ENCODE assay signal across 13 cellular contexts in genomic region chr1:114219247-114219872, GRCh38.
DNase-seq lines count a peak whose midpoint lies in the region; ATAC-seq, FAIRE-seq and TF ChIP-seq lines count a peak whose summit lies in the region.
"Had no signal": no experiment of that assay in that cellular context is flagged by ENCODE, and none has a peak within 500 bp of the region (broad histone marks: within the 10 kb centered on the region; RNA-seq: fewer than 3 reads in every experiment).

No MANE protein-coding gene starts in this region.

- no peaks in the 10 kb centered on the region for H3K9me2 ChIP-seq in Karpas-422 (replicated peaks; ENCODE audit: insufficient read depth, low read length)

- H3K9ac ChIP-seq in H1 (replicated peaks in 1 of 4; ENCODE audit: extremely low read depth in 1 of 4, low read depth in 3 of 4, low read length in 3 of 4) = no peak overlapping the region; a peak in 1 of 7 replicates
- no peak overlapping the region for H3K9ac ChIP-seq in Karpas-422 (ENCODE audit: low read length)

- POLR2A ChIA-PET in H1 (lab: Charles Lee; ENCODE audit: partially characterized antibody) = no interaction called here

- TF ChIP-seq POLR2A in NB4 (IDR thresholded peaks at IDR 0.05; ENCODE audit: extremely low read depth, insufficient read length) = no peak
- no peak for TF ChIP-seq POLR2A in H1 (IDR thresholded peaks at IDR 0.05; ENCODE audit: control extremely low read depth in 1 of 2, low read depth in 2 of 2, low read length in 2 of 2)

- H4K20me1 ChIP-seq in H1 (replicated peaks in 1 of 2; ENCODE audit: control insufficient read depth in 1 of 2, insufficient read depth in 2 of 2, low read length in 2 of 2) = no peaks in the 10 kb centered on the region
- no peaks in the 10 kb centered on the region for H4K20me1 ChIP-seq in Karpas-422 (ENCODE audit: insufficient read depth, low read depth, low read length)

- H3K4me3 ChIP-seq in NB4 (ENCODE audit: low read depth, low read length) (no peak overlapping the region), H1 (ENCODE audit: extremely low read depth in 1 of 4, insufficient read depth in 2 of 4, low read depth in 3 of 4, low read length in 4 of 4) (no peak overlapping the region), Karpas-422 (ENCODE audit: low read length) (no peak overlapping the region)

- peaks cover 0 to 8% (median 4%) of the 10 kb centered on the region in 4 experiments; a peak in 2 of 7 replicates for H3K4me1 ChIP-seq in H1 (replicated peaks in 1 of 4; ENCODE audit: control insufficient read depth in 3 of 4, insufficient read depth in 4 of 4, low read length in 3 of 4)
- H3K4me1 ChIP-seq in Karpas-422 (ENCODE audit: low read length) = no peaks in the 10 kb centered on the region

- peaks cover 14% of the 10 kb centered on the region for H3K27me3 Mint-ChIP-seq in osteocyte (ENCODE audit: unreplicated experiment)
- H3K27me3 Mint-ChIP-seq: activated CD8-positive, alpha-beta memory T cell treated with anti-CD3 and anti-CD28 coated beads, Interleukin-2, amount 10 ng/mL, durations not matched to agents 7 days and 5 days had no signal

- no peak overlapping the region for H2AK5ac ChIP-seq in H1 (ENCODE audit: low read depth, low read length)

- H2BK20ac ChIP-seq in H1 (ENCODE audit: low read length) = no peak overlapping the region; the same call in 1 of the 2 replicates

- no peak overlapping the region for H2BK12ac ChIP-seq in H1 (ENCODE audit: low read depth, low read length)

- no peak overlapping the region for H3K18ac ChIP-seq in H1 (ENCODE audit: extremely low read depth, low read length)

- no peak overlapping the region for H4K5ac ChIP-seq in H1 (ENCODE audit: insufficient read length, low read depth, low read length)

- no peak overlapping the region for H3K27ac ChIP-seq in C4-2B
- no peak overlapping the region for H3K27ac ChIP-seq in H1 (ENCODE audit: low read depth, low read length)
- no peak overlapping the region for H3K27ac ChIP-seq in Karpas-422 (ENCODE audit: low read length)

- H3K79me2 ChIP-seq in H1 (ENCODE audit: control insufficient read depth in 1 of 2, insufficient read depth in 2 of 2, low read length in 2 of 2) = no peaks in the 10 kb centered on the region
- no peaks in the 10 kb centered on the region for H3K79me2 ChIP-seq in Karpas-422 (ENCODE audit: low read length)

- H3K4me2 ChIP-seq in H1 (ENCODE audit: insufficient read depth in 1 of 2, low read depth in 2 of 2, low read length in 2 of 2) (no peak overlapping the region; a peak in 1 of 4 replicates), Karpas-422 (ENCODE audit: low read depth, low read length, poor library complexity, severe bottlenecking) (no peak overlapping the region)

- no peak overlapping the region for H4K91ac ChIP-seq in H1 (replicated peaks; ENCODE audit: insufficient read length, low read length)

- ATAC-seq in HG03432 (IDR thresholded peaks at IDR 0.05; ENCODE audit: unreplicated experiment) = no peak
- ATAC-seq: activated CD8-positive, alpha-beta memory T cell treated with anti-CD3 and anti-CD28 coated beads, Interleukin-2, amount 10 ng/mL, durations not matched to agents 7 days and 5 days had no signal

- H3K9me3 Mint-ChIP-seq in osteocyte (ENCODE audit: unreplicated experiment) = no peaks in the 10 kb centered on the region

- no peak overlapping the region for H2BK15ac ChIP-seq in H1 (ENCODE audit: low read length)

- H3K23ac ChIP-seq in H1 (ENCODE audit: insufficient read length) = no peak overlapping the region

- no peaks in the 10 kb centered on the region; a peak in 1 of 7 replicates for H3K27me3 ChIP-seq in H1 (replicated peaks in 1 of 4; ENCODE audit: control insufficient read depth in 3 of 4, extremely low read depth in 1 of 4, insufficient read depth in 3 of 4, low read length in 3 of 4)
- no peaks in the 10 kb centered on the region for H3K27me3 ChIP-seq in Karpas-422 (ENCODE audit: low read length)

- DNase-seq in NB4 (ENCODE audit: low read depth) = peak; percentile 16
- DNase-seq in H1 (ENCODE audit: low read depth in 1 of 2, low spot score in 2 of 2) = no peak
- DNase-seq in osteocyte (ENCODE audit: extremely low spot score, unreplicated experiment) = no peak
- no peak for DNase-seq in COLO829 (ENCODE audit: low spot score)
- DNase-seq in Karpas-422 = no peak
- no peak for DNase-seq in activated naive CD4-positive, alpha-beta T cell (lab: John Stamatoyannopoulos, UW)
- DNase-seq: activated CD8-positive, alpha-beta memory T cell treated with anti-CD3 and anti-CD28 coated beads, Interleukin-2, amount 10 ng/mL, durations not matched to agents 7 days and 5 days; H7; left cardiac atrium; SHP77; stimulated activated CD4-positive, alpha-beta T cell treated with anti-CD3 and anti-CD28 coated beads, Interleukin-4, amount 100 ng/mL, for 4 hours had no signal

- 54% methylated on average over 6 of the region's 6 CpGs; no CpG with 5 or more reads in 1 of the 2 experiments for WGBS in H1 (ENCODE audit: extremely low coverage in 1 of 2, insufficient coverage in 1 of 2, insufficient read length in 1 of 2, insufficient replicate concordance in 2 of 2, low coverage in 1 of 2, low lambda C conversion rate in 2 of 2, missing lambda C conversion rate in 1 of 2), 2 experiments

- CTCF ChIA-PET in H1 (lab: Charles Lee; ENCODE audit: partially characterized antibody) = interaction anchor here (0.6 to 1.9 kb wide), 5 partner anchors 11 to 215 kb away, joined by 3 to 9 read pairs (median 3); no protein-coding TSS in a partner anchor

- TF ChIP-seq EP300 in H1 (IDR thresholded peaks at IDR 0.05; ENCODE audit: borderline replicate concordance in 1 of 2, low read depth in 2 of 2, low read length in 2 of 2) = no peak

- no peak overlapping the region for H2BK120ac ChIP-seq in H1 (replicated peaks; ENCODE audit: low read depth, low read length)

- H2BK5ac ChIP-seq in H1 (ENCODE audit: low read depth, low read length) = no peak overlapping the region

- TF ChIP-seq CTCF in C4-2B (conservative IDR thresholded peaks at IDR 0.05) = peak; percentile 35
- TF ChIP-seq CTCF in NB4 (IDR thresholded peaks at IDR 0.05; ENCODE audit: low read depth, low read length) = peak; percentile 19
- TF ChIP-seq CTCF in H1 (IDR thresholded peaks at IDR 0.05; ENCODE audit: control extremely low read depth in 1 of 3, insufficient read depth in 1 of 3, low read depth in 1 of 3, low read length in 3 of 3) = peak in 2 of 3 experiments; percentile 45 to 53; a peak in 3 of 4 replicates
- peak; percentile 44 for TF ChIP-seq CTCF in osteocyte (IDR thresholded peaks at IDR 0.05)

- no peaks in the 10 kb centered on the region for H3K79me1 ChIP-seq in H1 (ENCODE audit: low read depth, low read length)

- no peak for FAIRE-seq in H1 (lab: Jason Lieb, UNC)

- H3K23me2 ChIP-seq in H1 (ENCODE audit: low read depth, low read length) = peaks cover 5% of the 10 kb centered on the region; the same call in 1 of the 2 replicates

- H3K36me3 ChIP-seq in H1 (ENCODE audit: control insufficient read depth in 2 of 4, insufficient read depth in 4 of 4, low read length in 3 of 4) (no peaks in the 10 kb centered on the region; a peak in 1 of 8 replicates), Karpas-422 (ENCODE audit: insufficient read depth, low read length) (no peaks in the 10 kb centered on the region)

- H3K4me1 Mint-ChIP-seq in osteocyte (ENCODE audit: unreplicated experiment) = no peaks in the 10 kb centered on the region

- TF ChIP-seq RAD21 in H1 (IDR thresholded peaks at IDR 0.05 in 1 of 2, conservative IDR thresholded peaks at IDR 0.05 in 1 of 2; ENCODE audit: low read depth in 2 of 2, low read length in 2 of 2) = peak; percentile 65 to 75

- H3K36me3 Mint-ChIP-seq in osteocyte (ENCODE audit: unreplicated experiment) = no peaks in the 10 kb centered on the region
- H3K36me3 Mint-ChIP-seq: activated CD8-positive, alpha-beta memory T cell treated with anti-CD3 and anti-CD28 coated beads, Interleukin-2, amount 10 ng/mL, durations not matched to agents 7 days and 5 days had no signal

- H4K8ac ChIP-seq in H1 (ENCODE audit: extremely low read depth, insufficient read depth, low read length) = no peak overlapping the region

- H3K9me3 ChIP-seq in H1 (ENCODE audit: insufficient read depth in 2 of 2, low read depth in 1 of 2, low read length in 1 of 2) (no peaks in the 10 kb centered on the region), Karpas-422 (ENCODE audit: low read length) (no peaks in the 10 kb centered on the region)

- H2AFZ ChIP-seq in H1 (ENCODE audit: low read length) (peak overlapping the region; percentile 54), Karpas-422 (ENCODE audit: low read length) (no peak overlapping the region; the same call in 1 of the 2 replicates)

- H3K27ac Mint-ChIP-seq in osteocyte (ENCODE audit: unreplicated experiment) = no peak overlapping the region
- H3K27ac Mint-ChIP-seq: activated CD8-positive, alpha-beta memory T cell treated with anti-CD3 and anti-CD28 coated beads, Interleukin-2, amount 10 ng/mL, durations not matched to agents 7 days and 5 days had no signal

- H3K56ac ChIP-seq in H1 (replicated peaks; ENCODE audit: insufficient read length, low read depth, low read length) = no peak overlapping the region

- no peak overlapping the region for H3K4me3 Mint-ChIP-seq in osteocyte (ENCODE audit: unreplicated experiment)
- H3K4me3 Mint-ChIP-seq: activated CD8-positive, alpha-beta memory T cell treated with anti-CD3 and anti-CD28 coated beads, Interleukin-2, amount 10 ng/mL, durations not matched to agents 7 days and 5 days had no signal

- no peak overlapping the region for H3K14ac ChIP-seq in H1 (ENCODE audit: insufficient read length)

- no peak overlapping the region for H3K4ac ChIP-seq in H1 (replicated peaks; ENCODE audit: insufficient read length, low read depth, low read length)

TF ChIP-seq in H1, 55 proteins besides CTCF, POLR2A, EP300 and RAD21 (continues in another document):
- TF ChIP-seq ASH2L (IDR thresholded peaks at IDR 0.05; ENCODE audit: low read length) (no peak), GABPA (IDR thresholded peaks at IDR 0.05; ENCODE audit: borderline replicate concordance, insufficient read depth, low read length) (no peak), PHF8 (conservative IDR thresholded peaks at IDR 0.05; ENCODE audit: low read depth, low read length) (no peak), ZNF274 (IDR thresholded peaks at IDR 0.05; ENCODE audit: borderline replicate concordance, extremely low read depth, low read length) (no peak), SP2 (IDR thresholded peaks at IDR 0.05; ENCODE audit: low read length) (no peak), HDAC2 (IDR thresholded peaks at IDR 0.05; ENCODE audit: borderline replicate concordance in 1 of 2, low read depth in 2 of 2, low read length in 2 of 2) (no peak), ATF2 (IDR thresholded peaks at IDR 0.05; ENCODE audit: low read length) (no peak)
